Comparison of ENCODE assay signal across 16 cellular contexts in genomic region chr5:122909470-122910100, GRCh38.
"Had no signal": no experiment of that assay in that cellular context is flagged by ENCODE, and none has a peak within 500 bp of the region (broad histone marks: within the 10 kb centered on the region; RNA-seq: fewer than 3 reads in every experiment).

No MANE protein-coding gene starts in this region.

- H3K36me3 ChIP-seq: esophagus squamous epithelium, prostate gland had no signal

- H3K9ac ChIP-seq: parathyroid adenoma had no signal

- H3K27ac ChIP-seq: epithelial cell of prostate, esophagus squamous epithelium, foreskin keratinocyte, parathyroid adenoma, prostate gland had no signal

- FAIRE-seq: bronchial epithelial cell had no signal

- H3K9me3 ChIP-seq: esophagus squamous epithelium, prostate gland had no signal

- H3K4me1 ChIP-seq: parathyroid adenoma, prostate gland had no signal

- DNase-seq: effector memory CD8-positive, alpha-beta T cell; esophagus squamous epithelium; foreskin keratinocyte; head of caudate nucleus; hippocampal formation; mesenchymal stem cell; naive B cell; occipital lobe; stimulated activated CD4-positive, alpha-beta T cell treated with anti-CD3 and anti-CD28 coated beads, Interleukin-2, amount 100 ng/mL, for 24 hours; stimulated activated naive CD4-positive, alpha-beta T cell had no signal

- H2AFZ ChIP-seq: parathyroid adenoma had no signal

- ATAC-seq: effector memory CD8-positive, alpha-beta T cell; foreskin keratinocyte; sciatic nerve had no signal

- H3K4me3 ChIP-seq: esophagus squamous epithelium, lung, prostate gland had no signal

- H3K27me3 ChIP-seq: esophagus squamous epithelium, foreskin keratinocyte had no signal
